In genomic region chr9:734831-735511, GRCh38 we compare ENCODE assay signal across 1 cellular context.
TF ChIP-seq lines count a peak whose summit lies in the region.

No MANE protein-coding gene starts in this region.

TF ChIP-seq in HepG2, 621 proteins besides CTCF, POLR2A, EP300 and RAD21 (continued from another document and continues in another):
- TF ChIP-seq, protein P1, sequence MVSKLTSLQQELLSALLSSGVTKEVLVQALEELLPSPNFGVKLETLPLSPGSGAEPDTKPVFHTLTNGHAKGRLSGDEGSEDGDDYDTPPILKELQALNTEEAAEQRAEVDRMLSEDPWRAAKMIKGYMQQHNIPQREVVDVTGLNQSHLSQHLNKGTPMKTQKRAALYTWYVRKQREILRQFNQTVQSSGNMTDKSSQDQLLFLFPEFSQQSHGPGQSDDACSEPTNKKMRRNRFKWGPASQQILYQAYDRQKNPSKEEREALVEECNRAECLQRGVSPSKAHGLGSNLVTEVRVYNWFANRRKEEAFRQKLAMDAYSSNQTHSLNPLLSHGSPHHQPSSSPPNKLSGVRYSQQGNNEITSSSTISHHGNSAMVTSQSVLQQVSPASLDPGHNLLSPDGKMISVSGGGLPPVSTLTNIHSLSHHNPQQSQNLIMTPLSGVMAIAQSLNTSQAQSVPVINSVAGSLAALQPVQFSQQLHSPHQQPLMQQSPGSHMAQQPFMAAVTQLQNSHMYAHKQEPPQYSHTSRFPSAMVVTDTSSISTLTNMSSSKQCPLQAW (CRISPR knock-in tag; IDR thresholded peaks at IDR 0.05), result 0 out of 2 replicates have a peak, but pooled peaks have one; percentile 30
- TF ChIP-seq ZNF639 (CRISPR knock-in tag; conservative IDR thresholded peaks at IDR 0.05) (no peak), ZNF326 (CRISPR knock-in tag; IDR thresholded peaks at IDR 0.05; ENCODE audit: borderline replicate concordance) (no peak), ZNF20 (CRISPR knock-in tag; IDR thresholded peaks at IDR 0.05) (no peak), HNF4G (IDR thresholded peaks at IDR 0.05; ENCODE audit: borderline replicate concordance, low read depth, low read length) (no peak), HNF4G (CRISPR knock-in tag; IDR thresholded peaks at IDR 0.05; ENCODE audit: borderline replicate concordance, low read depth) (peak; percentile 44; the same call in 1 of the 2 replicates), IKZF5 (CRISPR knock-in tag; IDR thresholded peaks at IDR 0.05) (peak; percentile 68; the same call in 1 of the 2 replicates), TARDBP (CRISPR knock-in tag; IDR thresholded peaks at IDR 0.05) (peak; percentile 60; the same call in 1 of the 2 replicates), PTBP1 (IDR thresholded peaks at IDR 0.05; ENCODE audit: low read depth, low read length, poor library complexity, severe bottlenecking) (no peak), ZFAT (CRISPR knock-in tag; conservative IDR thresholded peaks at IDR 0.05) (no peak), ZNF362 (CRISPR knock-in tag; IDR thresholded peaks at IDR 0.05; ENCODE audit: borderline replicate concordance) (0 out of 2 replicates have a peak, but pooled peaks have one; percentile 34), ZNF792 (CRISPR knock-in tag; IDR thresholded peaks at IDR 0.05) (peak; percentile 23; the same call in 1 of the 2 replicates), ZNF354B (CRISPR knock-in tag; IDR thresholded peaks at IDR 0.05) (no peak), SALL1 (CRISPR knock-in tag; IDR thresholded peaks at IDR 0.05) (peak; percentile 86), DBP (CRISPR knock-in tag; IDR thresholded peaks at IDR 0.05; ENCODE audit: not compliant biosample characterization) (no peak), IRF2 (CRISPR knock-in tag; IDR thresholded peaks at IDR 0.05) (peak; percentile 59; the same call in 1 of the 2 replicates), KLF15 (CRISPR knock-in tag; IDR thresholded peaks at IDR 0.05; ENCODE audit: borderline replicate concordance) (no peak), NR3C1 (CRISPR knock-in tag; IDR thresholded peaks at IDR 0.05) (no peak), MXI1 (IDR thresholded peaks at IDR 0.05; ENCODE audit: borderline replicate concordance, low read depth, low read length) (peak; percentile 25; the same call in 1 of the 3 replicates), CCAR2 (optimal IDR thresholded peaks at IDR 0.05; ENCODE audit: low read depth, low read length) (no peak), ZKSCAN8 (CRISPR knock-in tag; IDR thresholded peaks at IDR 0.05; ENCODE audit: borderline replicate concordance) (no peak), ZNF383 (CRISPR knock-in tag; IDR thresholded peaks at IDR 0.05; ENCODE audit: borderline replicate concordance) (no peak), TCF7 (IDR thresholded peaks at IDR 0.05; ENCODE audit: low read depth) (no peak), ZNF75D (CRISPR knock-in tag; IDR thresholded peaks at IDR 0.05; ENCODE audit: borderline replicate concordance) (no peak), BRF2 (CRISPR knock-in tag; IDR thresholded peaks at IDR 0.05) (no peak), EED (CRISPR knock-in tag; IDR thresholded peaks at IDR 0.05) (no peak), ZBTB20 (CRISPR knock-in tag; IDR thresholded peaks at IDR 0.05; ENCODE audit: borderline replicate concordance, low read depth) (peak; percentile 39; the same call in 1 of the 2 replicates), ZNF562 (CRISPR knock-in tag; IDR thresholded peaks at IDR 0.05; ENCODE audit: borderline replicate concordance) (no peak), ZMAT5 (CRISPR knock-in tag; IDR thresholded peaks at IDR 0.05; ENCODE audit: borderline replicate concordance, low read depth) (no peak), ZNF256 (CRISPR knock-in tag; conservative IDR thresholded peaks at IDR 0.05) (no peak), ZNF7 (CRISPR knock-in tag; IDR thresholded peaks at IDR 0.05) (no peak), FLYWCH1 (CRISPR knock-in tag; IDR thresholded peaks at IDR 0.05) (no peak), FOXP4 (CRISPR knock-in tag; IDR thresholded peaks at IDR 0.05) (peak; percentile 66), STAG1 (CRISPR knock-in tag; IDR thresholded peaks at IDR 0.05) (peak; percentile 23; the same call in 1 of the 2 replicates), HES4 (CRISPR knock-in tag; IDR thresholded peaks at IDR 0.05; ENCODE audit: borderline replicate concordance) (no peak), KDM3A (CRISPR knock-in tag; IDR thresholded peaks at IDR 0.05; ENCODE audit: low read depth) (no peak), ZNF567 (CRISPR knock-in tag; IDR thresholded peaks at IDR 0.05; ENCODE audit: borderline replicate concordance) (no peak), HHEX (CRISPR knock-in tag; IDR thresholded peaks at IDR 0.05) (no peak; the same call in 1 of the 2 replicates), DNMT3B (CRISPR knock-in tag; conservative IDR thresholded peaks at IDR 0.05) (peak; percentile 75; the same call in 1 of the 2 replicates), NRL (CRISPR knock-in tag; IDR thresholded peaks at IDR 0.05; ENCODE audit: borderline replicate concordance) (no peak), SOX13 (IDR thresholded peaks at IDR 0.05) (no peak), SOX13 (CRISPR knock-in tag; conservative IDR thresholded peaks at IDR 0.05 in 1 of 2, IDR thresholded peaks at IDR 0.05 in 1 of 2) (peak in 1 of 2 experiments; percentile 64; a peak in 2 of 4 replicates), SSRP1 (CRISPR knock-in tag; IDR thresholded peaks at IDR 0.05) (no peak; the same call in 1 of the 2 replicates), CHD2 (IDR thresholded peaks at IDR 0.05; ENCODE audit: low read depth, low read length) (no peak), REPIN1 (CRISPR knock-in tag; IDR thresholded peaks at IDR 0.05; ENCODE audit: borderline replicate concordance, low read depth) (no peak), ZFYVE20 (CRISPR knock-in tag; IDR thresholded peaks at IDR 0.05; ENCODE audit: borderline replicate concordance, low read depth) (no peak), ATM (IDR thresholded peaks at IDR 0.05; ENCODE audit: borderline replicate concordance) (no peak), TEAD3 (CRISPR knock-in tag; optimal IDR thresholded peaks at IDR 0.05; ENCODE audit: borderline replicate concordance) (no peak)
- TF ChIP-seq, protein P2, sequence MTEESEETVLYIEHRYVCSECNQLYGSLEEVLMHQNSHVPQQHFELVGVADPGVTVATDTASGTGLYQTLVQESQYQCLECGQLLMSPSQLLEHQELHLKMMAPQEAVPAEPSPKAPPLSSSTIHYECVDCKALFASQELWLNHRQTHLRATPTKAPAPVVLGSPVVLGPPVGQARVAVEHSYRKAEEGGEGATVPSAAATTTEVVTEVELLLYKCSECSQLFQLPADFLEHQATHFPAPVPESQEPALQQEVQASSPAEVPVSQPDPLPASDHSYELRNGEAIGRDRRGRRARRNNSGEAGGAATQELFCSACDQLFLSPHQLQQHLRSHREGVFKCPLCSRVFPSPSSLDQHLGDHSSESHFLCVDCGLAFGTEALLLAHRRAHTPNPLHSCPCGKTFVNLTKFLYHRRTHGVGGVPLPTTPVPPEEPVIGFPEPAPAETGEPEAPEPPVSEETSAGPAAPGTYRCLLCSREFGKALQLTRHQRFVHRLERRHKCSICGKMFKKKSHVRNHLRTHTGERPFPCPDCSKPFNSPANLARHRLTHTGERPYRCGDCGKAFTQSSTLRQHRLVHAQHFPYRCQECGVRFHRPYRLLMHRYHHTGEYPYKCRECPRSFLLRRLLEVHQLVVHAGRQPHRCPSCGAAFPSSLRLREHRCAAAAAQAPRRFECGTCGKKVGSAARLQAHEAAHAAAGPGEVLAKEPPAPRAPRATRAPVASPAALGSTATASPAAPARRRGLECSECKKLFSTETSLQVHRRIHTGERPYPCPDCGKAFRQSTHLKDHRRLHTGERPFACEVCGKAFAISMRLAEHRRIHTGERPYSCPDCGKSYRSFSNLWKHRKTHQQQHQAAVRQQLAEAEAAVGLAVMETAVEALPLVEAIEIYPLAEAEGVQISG (CRISPR knock-in tag; IDR thresholded peaks at IDR 0.05), result 0 out of 2 replicates have a peak, but pooled peaks have one; percentile 37
- TF ChIP-seq, protein P3, sequence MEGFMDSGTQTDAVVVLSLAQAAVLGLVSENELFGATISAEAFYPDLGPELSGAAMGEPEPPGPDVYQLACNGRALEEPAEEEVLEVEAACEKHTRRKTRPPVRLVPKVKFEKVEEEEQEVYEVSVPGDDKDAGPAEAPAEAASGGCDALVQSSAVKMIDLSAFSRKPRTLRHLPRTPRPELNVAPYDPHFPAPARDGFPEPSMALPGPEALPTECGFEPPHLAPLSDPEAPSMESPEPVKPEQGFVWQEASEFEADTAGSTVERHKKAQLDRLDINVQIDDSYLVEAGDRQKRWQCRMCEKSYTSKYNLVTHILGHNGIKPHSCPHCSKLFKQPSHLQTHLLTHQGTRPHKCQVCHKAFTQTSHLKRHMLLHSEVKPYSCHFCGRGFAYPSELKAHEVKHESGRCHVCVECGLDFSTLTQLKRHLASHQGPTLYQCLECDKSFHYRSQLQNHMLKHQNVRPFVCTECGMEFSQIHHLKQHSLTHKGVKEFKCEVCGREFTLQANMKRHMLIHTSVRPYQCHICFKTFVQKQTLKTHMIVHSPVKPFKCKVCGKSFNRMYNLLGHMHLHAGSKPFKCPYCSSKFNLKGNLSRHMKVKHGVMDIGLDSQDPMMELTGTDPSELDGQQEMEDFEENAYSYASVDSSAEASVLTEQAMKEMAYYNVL (CRISPR knock-in tag; IDR thresholded peaks at IDR 0.05; ENCODE audit: borderline replicate concordance), result peak; percentile 35; the same call in 1 of the 2 replicates
- TF ChIP-seq, protein P4, sequence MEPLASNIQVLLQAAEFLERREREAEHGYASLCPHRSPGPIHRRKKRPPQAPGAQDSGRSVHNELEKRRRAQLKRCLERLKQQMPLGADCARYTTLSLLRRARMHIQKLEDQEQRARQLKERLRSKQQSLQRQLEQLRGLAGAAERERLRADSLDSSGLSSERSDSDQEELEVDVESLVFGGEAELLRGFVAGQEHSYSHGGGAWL (CRISPR knock-in tag; IDR thresholded peaks at IDR 0.05), result no peak
- TF ChIP-seq, protein P5, sequence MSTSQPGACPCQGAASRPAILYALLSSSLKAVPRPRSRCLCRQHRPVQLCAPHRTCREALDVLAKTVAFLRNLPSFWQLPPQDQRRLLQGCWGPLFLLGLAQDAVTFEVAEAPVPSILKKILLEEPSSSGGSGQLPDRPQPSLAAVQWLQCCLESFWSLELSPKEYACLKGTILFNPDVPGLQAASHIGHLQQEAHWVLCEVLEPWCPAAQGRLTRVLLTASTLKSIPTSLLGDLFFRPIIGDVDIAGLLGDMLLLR (CRISPR knock-in tag; IDR thresholded peaks at IDR 0.05), result no peak
